Comparison of ENCODE assay signal across 21 cellular contexts in the genomic region with DNA sequence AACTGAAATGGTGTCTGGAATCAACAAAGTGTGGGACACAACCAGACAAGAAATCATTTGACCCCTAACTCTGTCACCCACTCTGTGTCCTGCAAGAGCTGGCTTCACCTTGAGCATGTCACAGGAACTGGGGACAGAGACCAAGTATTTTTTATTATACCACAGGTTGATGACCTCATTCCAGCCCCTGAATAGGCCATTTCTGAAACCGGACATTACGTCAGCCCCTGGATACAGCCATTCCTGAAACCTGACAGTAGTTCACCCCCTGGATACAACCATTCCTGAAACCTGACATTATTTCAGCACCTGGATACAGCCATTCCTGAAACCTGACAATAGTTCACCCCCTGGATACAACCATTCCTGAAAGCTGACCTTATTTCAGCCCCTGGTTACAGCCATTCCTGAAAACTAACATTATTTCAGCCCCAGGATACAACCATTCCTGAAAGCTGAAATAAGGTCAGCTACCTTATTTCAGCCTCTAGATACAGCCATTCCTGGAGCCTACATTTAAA.
"Had no signal": no experiment of that assay in that cellular context is flagged by ENCODE, and none has a peak within 500 bp of the region (broad histone marks: within the 10 kb centered on the region; RNA-seq: fewer than 3 reads in every experiment).

No MANE protein-coding gene starts in this region.

- H3K4me3 ChIP-seq: colonic mucosa had no signal

- H3K27me3 ChIP-seq: brain microvascular endothelial cell, colonic mucosa had no signal

- H3K4me1 ChIP-seq: colonic mucosa had no signal

- DNase-seq: activated CD4-positive, alpha-beta memory T cell treated with anti-CD3 and anti-CD28 coated beads, Interleukin-2, amount 10 ng/mL, durations not matched to agents 7 days and 5 days; activated CD4-positive, alpha-beta T cell treated with anti-CD3 and anti-CD28 coated beads for 1 hour; activated CD4-positive, alpha-beta T cell treated with anti-CD3 and anti-CD28 coated beads for 4 hours; activated CD4-positive, alpha-beta T cell treated with anti-CD3 and anti-CD28 coated beads, Interleukin-2, amount 10 ng/mL, durations not matched to agents 7 days and 5 days; activated CD4-positive, alpha-beta T cell treated with anti-CD3 and anti-CD28 coated beads, Interleukin-2, amount 50 U/mL, for 4 hours; activated CD8-positive, alpha-beta memory T cell treated with anti-CD3 and anti-CD28 coated beads, Interleukin-2, amount 50 U/mL, for 48 hours; activated gamma-delta T cell; activated naive CD4-positive, alpha-beta T cell; activated naive CD4-positive, alpha-beta T cell treated with anti-CD3 and anti-CD28 coated beads, Interleukin-2, amount 10 ng/mL, durations not matched to agents 7 days and 5 days; activated naive CD8-positive, alpha-beta T cell treated with anti-CD3 and anti-CD28 coated beads, Interleukin-2, amount 10 ng/mL, durations not matched to agents 7 days and 5 days; activated T-cell treated with anti-CD3 and anti-CD28 coated beads for 4 hours; activated T-cell treated with anti-CD3 and anti-CD28 coated beads, Interleukin-2, amount 50 U/mL, for 24 hours; activated T-cell treated with anti-CD3 and anti-CD28 coated beads, Interleukin-2, amount 50 U/mL, for 72 hours; brain microvascular endothelial cell; colonic mucosa; effector memory CD4-positive, alpha-beta T cell; endodermal cell; foreskin fibroblast; T-helper 2 cell had no signal

- ATAC-seq: activated naive CD4-positive, alpha-beta T cell treated with anti-CD3 and anti-CD28 coated beads, Interleukin-2, amount 50 U/mL, for 72 hours; activated T-cell treated with anti-CD3 and anti-CD28 coated beads, Interleukin-2, amount 50 U/mL, for 72 hours; esophagus mucosa had no signal

- H3K9me3 ChIP-seq: colonic mucosa had no signal

- H3K27ac ChIP-seq: brain microvascular endothelial cell, colonic mucosa had no signal

- H3K36me3 ChIP-seq: brain microvascular endothelial cell, colonic mucosa had no signal
